In genomic region chr7:26201261-26202018, GRCh38 we compare ENCODE assay signal across 1 cellular context.
TF ChIP-seq lines count a peak whose summit lies in the region.

Gene CBX3, plus strand, starts transcription at chr7:26201745. Its CDS starts 1,254 bp downstream, at chr7:26202999.

TF ChIP-seq in GM12878, 131 proteins besides CTCF, POLR2A, EP300 and RAD21 (continued from another document and continues in another):
- TF ChIP-seq E2F8 (IDR thresholded peaks at IDR 0.05; ENCODE audit: low read depth, partially characterized antibody), result peak; percentile 91
- TF ChIP-seq NR2F1 (conservative IDR thresholded peaks at IDR 0.05), result peak; percentile 75
- peak; percentile 94 for TF ChIP-seq MEF2B (IDR thresholded peaks at IDR 0.05; ENCODE audit: partially characterized antibody, poor library complexity, severe bottlenecking)
- TF ChIP-seq RELB (IDR thresholded peaks at IDR 0.05; ENCODE audit: low read depth), result 0 out of 2 replicates have a peak, but pooled peaks have one; percentile 22
- TF ChIP-seq SMAD5 (IDR thresholded peaks at IDR 0.05; ENCODE audit: low read depth), result peak; percentile 88; the same call in 1 of the 2 replicates
- TF ChIP-seq PAX5 (IDR thresholded peaks at IDR 0.05; ENCODE audit: borderline replicate concordance, low read depth, low read length), result 0 out of 2 replicates have a peak, but pooled peaks have one; percentile 23
- TF ChIP-seq SRF (IDR thresholded peaks at IDR 0.05; ENCODE audit: low read depth in 2 of 2, low read length in 2 of 2), result 0 out of 4 replicates have a peak, but pooled peaks of 1 of the 2 experiments have one; percentile 16
- peak; percentile 96 for TF ChIP-seq POLR2AphosphoS5 (IDR thresholded peaks at IDR 0.05; ENCODE audit: low read length)
- peak; percentile 49 for TF ChIP-seq CBFB (IDR thresholded peaks at IDR 0.05; ENCODE audit: low read depth)
- TF ChIP-seq EGR1 (IDR thresholded peaks at IDR 0.05; ENCODE audit: borderline replicate concordance in 1 of 2, low read depth in 2 of 2, low read length in 2 of 2), result peak in 1 of 2 experiments; percentile 98; a peak in 2 of 3 replicates
- TF ChIP-seq LARP7 (IDR thresholded peaks at IDR 0.05), result peak; percentile 77
- peak; percentile 87 for TF ChIP-seq CHD1 (IDR thresholded peaks at IDR 0.05; ENCODE audit: low read depth, low read length)
- peak; percentile 48; the same call in 1 of the 2 replicates for TF ChIP-seq TCF3 (IDR thresholded peaks at IDR 0.05; ENCODE audit: borderline replicate concordance, insufficient read depth, low read depth, low read length)
- TF ChIP-seq HCFC1 (IDR thresholded peaks at IDR 0.05; ENCODE audit: low read length), result no peak; the same call in 1 of the 2 replicates
- no peak for TF ChIP-seq MTA3 (IDR thresholded peaks at IDR 0.05; ENCODE audit: borderline replicate concordance, low read length)
- TF ChIP-seq RB1 (IDR thresholded peaks at IDR 0.05; ENCODE audit: borderline replicate concordance), result peak; percentile 93; the same call in 1 of the 2 replicates
- peak; percentile 62; the same call in 1 of the 2 replicates for TF ChIP-seq ESRRA (IDR thresholded peaks at IDR 0.05; ENCODE audit: low read length)
- peak; percentile 33; the same call in 1 of the 2 replicates for TF ChIP-seq EED (IDR thresholded peaks at IDR 0.05; ENCODE audit: low read depth)
- 0 out of 2 replicates have a peak, but pooled peaks have one; percentile 17 for TF ChIP-seq ZNF687 (IDR thresholded peaks at IDR 0.05)
- TF ChIP-seq POU2F2 (IDR thresholded peaks at IDR 0.05; ENCODE audit: borderline replicate concordance, low read depth, low read length), result peak; percentile 78; the same call in 2 of the 3 replicates
- peak; percentile 18; the same call in 1 of the 2 replicates for TF ChIP-seq MXI1 (IDR thresholded peaks at IDR 0.05; ENCODE audit: low read depth, low read length)
- no peak for TF ChIP-seq MLLT1 (IDR thresholded peaks at IDR 0.05)
- peak; percentile 57 for TF ChIP-seq RELA (IDR thresholded peaks at IDR 0.05; ENCODE audit: borderline replicate concordance, partially characterized antibody)
- peak; percentile 41 for TF ChIP-seq NKRF (conservative IDR thresholded peaks at IDR 0.05)
- TF ChIP-seq PRDM15 (CRISPR knock-in tag; IDR thresholded peaks at IDR 0.05), result no peak
- TF ChIP-seq POLR2AphosphoS2 (IDR thresholded peaks at IDR 0.05; ENCODE audit: low read depth, low read length), result peak; percentile 60; the same call in 1 of the 2 replicates
- no peak for TF ChIP-seq KAT2A (conservative IDR thresholded peaks at IDR 0.05; ENCODE audit: control insufficient read depth, low read depth, low read length)
- 0 out of 2 replicates have a peak, but pooled peaks have one; percentile 10 for TF ChIP-seq IRF4 (IDR thresholded peaks at IDR 0.05; ENCODE audit: low read depth, low read length)
- TF ChIP-seq TARDBP (IDR thresholded peaks at IDR 0.05; ENCODE audit: borderline replicate concordance), result 0 out of 2 replicates have a peak, but pooled peaks have one; percentile 45
- peak; percentile 16; the same call in 1 of the 2 replicates for TF ChIP-seq CREM (IDR thresholded peaks at IDR 0.05; ENCODE audit: low read depth)
- TF ChIP-seq BCL11A (IDR thresholded peaks at IDR 0.05; ENCODE audit: low read depth, low read length), result peak; percentile 4; the same call in 1 of the 2 replicates
- 0 out of 2 replicates have a peak, but pooled peaks have one; percentile 22 for TF ChIP-seq BACH1 (IDR thresholded peaks at IDR 0.05; ENCODE audit: borderline replicate concordance)
- 0 out of 2 replicates have a peak, but pooled peaks have one; percentile 45 for TF ChIP-seq PML (IDR thresholded peaks at IDR 0.05; ENCODE audit: low read length)
- TF ChIP-seq SKIL (IDR thresholded peaks at IDR 0.05; ENCODE audit: low read depth, poor library complexity, severe bottlenecking), result peak; percentile 94
- no peak for TF ChIP-seq ZNF24 (IDR thresholded peaks at IDR 0.05)
- peak; percentile 33; the same call in 1 of the 2 replicates for TF ChIP-seq ZBED1 (IDR thresholded peaks at IDR 0.05; ENCODE audit: borderline replicate concordance)
- TF ChIP-seq RUNX3 (IDR thresholded peaks at IDR 0.05; ENCODE audit: low read length), result peak; percentile 68
- no peak for TF ChIP-seq CBX3 (IDR thresholded peaks at IDR 0.05; ENCODE audit: borderline replicate concordance, low read depth)
- peak in 1 of 2 experiments; percentile 70; a peak in 3 of 4 replicates for TF ChIP-seq BHLHE40 (IDR thresholded peaks at IDR 0.05; ENCODE audit: borderline replicate concordance in 1 of 2, low read depth in 2 of 2, low read length in 1 of 2)
- TF ChIP-seq NFIC (IDR thresholded peaks at IDR 0.05; ENCODE audit: low read depth, low read length), result 0 out of 2 replicates have a peak, but pooled peaks have one; percentile 22
- peak; percentile 64 to 69; a peak in 3 of 4 replicates for TF ChIP-seq IKZF2 (IDR thresholded peaks at IDR 0.05)
- peak; percentile 37; the same call in 1 of the 2 replicates for TF ChIP-seq ASH2L (IDR thresholded peaks at IDR 0.05; ENCODE audit: borderline replicate concordance, low read depth)
- peak; percentile 73 for TF ChIP-seq SP1 (IDR thresholded peaks at IDR 0.05; ENCODE audit: low read depth, low read length)
